In the genomic region with DNA sequence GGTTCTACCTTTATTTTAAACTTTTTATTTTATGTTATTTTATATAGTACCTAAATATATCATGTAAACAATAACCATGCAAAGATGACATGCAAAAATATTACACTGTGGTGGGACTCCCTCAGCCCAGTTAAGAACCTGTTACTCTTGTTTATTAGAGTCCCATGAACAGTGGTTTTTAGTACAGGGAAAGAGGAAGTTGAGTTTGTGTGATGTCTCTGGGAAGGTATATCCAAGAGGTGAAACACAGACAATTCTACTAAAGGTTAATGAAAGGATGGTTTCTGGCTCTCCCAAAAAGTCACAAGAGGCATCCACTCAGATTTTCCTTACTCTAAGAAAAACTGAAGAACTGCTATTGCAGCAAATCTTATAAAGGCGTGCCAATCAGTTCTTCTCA, we compare ENCODE assay signal across 31 cellular contexts. TPM values are rescaled to one million over a fixed set of nuclear protein-coding genes. Genes with fewer than 3 reads are reported as not detected.
A peak's percentile ranks its signal among the peaks of the same experiment; 100 is the strongest.
DNase-seq lines count a peak whose midpoint lies in the region; ATAC-seq, FAIRE-seq and TF ChIP-seq lines count a peak whose summit lies in the region.
"Had no signal": no experiment of that assay in that cellular context is flagged by ENCODE, and none has a peak within 500 bp of the region (broad histone marks: within the 10 kb centered on the region; RNA-seq: fewer than 3 reads in every experiment).

No MANE protein-coding gene starts in this region.

- no peaks in the 10 kb centered on the region for H3K27me3 Mint-ChIP-seq in activated CD4-positive, alpha-beta T cell treated with anti-CD3 and anti-CD28 coated beads, Interleukin-2, amount 10 ng/mL, durations not matched to agents 7 days and 5 days
- H3K27me3 Mint-ChIP-seq in dendritic cell treated with granulocyte-macrophage colony-stimulating factor and Interleukin-4, amounts not matched to agents 40 ng/mL and 50 ng/mL, for 4 days, result no peaks in the 10 kb centered on the region
- H3K27me3 Mint-ChIP-seq: stimulated activated memory B cell treated with anti-CD40 and anti-IgM and Interleukin-4, amounts not matched to agents 10 μg/mL and 1 μg/mL and 100 μg/mL, for 72 hours had no signal

- no peak overlapping the region for H3K4me3 ChIP-seq in Peyer's patch
- H3K4me3 ChIP-seq: left ventricle myocardium inferior, skin epidermis, upper lobe of left lung had no signal

- POLR2A ChIA-PET in activated CD4-positive, alpha-beta T cell treated with anti-CD3 and anti-CD28 coated beads, Interleukin-2, amount 10 ng/mL, durations not matched to agents 7 days and 5 days (lab: Charles Lee), result no interaction called here

- H3K27ac ChIP-seq in Peyer's patch, result no peak overlapping the region
- H3K27ac ChIP-seq: brain microvascular endothelial cell, left ventricle myocardium inferior, skin epidermis, upper lobe of left lung had no signal

- FAIRE-seq in GM12891 (lab: Jason Lieb, UNC), result no peak
- FAIRE-seq: islet of Langerhans had no signal

- no peak for TF ChIP-seq POLR2A in GM12891 (IDR thresholded peaks at IDR 0.05; ENCODE audit: low read depth, low read length)
- TF ChIP-seq POLR2A in Peyer's patch (IDR thresholded peaks at IDR 0.05), result no peak

- H3K9me3 ChIP-seq in Peyer's patch, result no peaks in the 10 kb centered on the region
- H3K9me3 ChIP-seq: BE2C, left ventricle myocardium inferior, upper lobe of left lung had no signal

- no peak for ATAC-seq in GM21576 (IDR thresholded peaks at IDR 0.05; ENCODE audit: unreplicated experiment)
- ATAC-seq: activated T-cell treated with anti-CD3 and anti-CD28 coated beads, Interleukin-2, amount 50 U/mL, for 4 hours; esophagus mucosa; SK-N-SH treated with all-trans-retinoic acid at 6 μM for 48 hours; stimulated activated memory B cell treated with anti-CD40 and anti-IgM and Interleukin-4, amounts not matched to agents 10 μg/mL and 1 μg/mL and 100 μg/mL, for 72 hours had no signal

- H3K36me3 Mint-ChIP-seq in activated CD4-positive, alpha-beta T cell treated with anti-CD3 and anti-CD28 coated beads, Interleukin-2, amount 10 ng/mL, durations not matched to agents 7 days and 5 days (ENCODE audit: low read depth), result peaks cover 32% of the 10 kb centered on the region
- H3K36me3 Mint-ChIP-seq in dendritic cell treated with granulocyte-macrophage colony-stimulating factor and Interleukin-4, amounts not matched to agents 40 ng/mL and 50 ng/mL, for 4 days (ENCODE audit: low read depth), result no peaks in the 10 kb centered on the region
- H3K36me3 Mint-ChIP-seq: stimulated activated memory B cell treated with anti-CD40 and anti-IgM and Interleukin-4, amounts not matched to agents 10 μg/mL and 1 μg/mL and 100 μg/mL, for 72 hours had no signal

- no peak overlapping the region for H3K4me3 Mint-ChIP-seq in activated CD4-positive, alpha-beta T cell treated with anti-CD3 and anti-CD28 coated beads, Interleukin-2, amount 10 ng/mL, durations not matched to agents 7 days and 5 days
- H3K4me3 Mint-ChIP-seq in dendritic cell treated with granulocyte-macrophage colony-stimulating factor and Interleukin-4, amounts not matched to agents 40 ng/mL and 50 ng/mL, for 4 days, result no peak overlapping the region
- H3K4me3 Mint-ChIP-seq: activated B cell treated with CpG ODN at 0.5 μM for 24 hours; activated T-cell treated with anti-CD3 and anti-CD28 coated beads, Interleukin-2, amount 50 U/mL, for 4 hours; stimulated activated memory B cell treated with anti-CD40 and anti-IgM and Interleukin-4, amounts not matched to agents 10 μg/mL and 1 μg/mL and 100 μg/mL, for 72 hours had no signal

- no peaks in the 10 kb centered on the region for H3K27me3 ChIP-seq in Peyer's patch
- H3K27me3 ChIP-seq: BE2C, brain microvascular endothelial cell, upper lobe of left lung had no signal

- H3K4me1 Mint-ChIP-seq in activated CD4-positive, alpha-beta T cell treated with anti-CD3 and anti-CD28 coated beads, Interleukin-2, amount 10 ng/mL, durations not matched to agents 7 days and 5 days, result peaks cover 60% of the 10 kb centered on the region
- peaks cover 31% of the 10 kb centered on the region for H3K4me1 Mint-ChIP-seq in dendritic cell treated with granulocyte-macrophage colony-stimulating factor and Interleukin-4, amounts not matched to agents 40 ng/mL and 50 ng/mL, for 4 days (ENCODE audit: low read depth)

- H3K4me1 ChIP-seq in Peyer's patch, result no peaks in the 10 kb centered on the region
- H3K4me1 ChIP-seq: BE2C, upper lobe of left lung had no signal

- DNase-seq in activated CD4-positive, alpha-beta T cell treated with anti-CD3 and anti-CD28 coated beads, Interleukin-2, amount 10 ng/mL, durations not matched to agents 7 days and 5 days, result no peak
- DNase-seq in activated CD4-positive, alpha-beta T cell treated with anti-CD3 and anti-CD28 coated beads for 1 hour, result no peak
- DNase-seq in GM12891 (ENCODE audit: insufficient read length, low spot score), result no peak
- DNase-seq in MV-4-11 (lab: John Stamatoyannopoulos, UW), result peak; percentile 59
- no peak for DNase-seq in 8988T
- no peak for DNase-seq in Peyer's patch
- DNase-seq: activated B cell treated with CpG ODN at 0.5 μM for 24 hours; activated naive CD4-positive, alpha-beta T cell; activated T-cell treated with anti-CD3 and anti-CD28 coated beads, Interleukin-2, amount 50 U/mL, for 4 hours; BE2C; brain microvascular endothelial cell; cerebellar nuclear complex; glutamatergic neuron; HCEC 1CT; left ventricle myocardium inferior; mesendoderm; NCI-H1092; NCI-H1694 treated with DMSO at 0.1 percent for 48 hours; NCI-H446 treated with DMSO at 0.1 percent for 48 hours; NCI-H82; substantia nigra; T-helper 9 cell; upper lobe of left lung had no signal

- CTCF ChIA-PET in activated CD4-positive, alpha-beta T cell treated with anti-CD3 and anti-CD28 coated beads, Interleukin-2, amount 10 ng/mL, durations not matched to agents 7 days and 5 days (lab: Charles Lee), result interaction anchor here (0.9 to 1.7 kb wide), 3 partner anchors 17 to 131 kb away, joined by 3 to 6 read pairs (median 3); no protein-coding TSS in a partner anchor

- H3K27ac Mint-ChIP-seq in activated CD4-positive, alpha-beta T cell treated with anti-CD3 and anti-CD28 coated beads, Interleukin-2, amount 10 ng/mL, durations not matched to agents 7 days and 5 days, result peak overlapping the region; percentile 72
- peak overlapping the region; percentile 27 for H3K27ac Mint-ChIP-seq in dendritic cell treated with granulocyte-macrophage colony-stimulating factor and Interleukin-4, amounts not matched to agents 40 ng/mL and 50 ng/mL, for 4 days
- H3K27ac Mint-ChIP-seq: activated B cell treated with CpG ODN at 0.5 μM for 24 hours; stimulated activated memory B cell treated with anti-CD40 and anti-IgM and Interleukin-4, amounts not matched to agents 10 μg/mL and 1 μg/mL and 100 μg/mL, for 72 hours had no signal

- intact Hi-C loops in dendritic cell treated with granulocyte-macrophage colony-stimulating factor and Interleukin-4, amounts not matched to agents 40 ng/mL and 50 ng/mL, for 4 days (cut with micrococcal nuclease), result no loop called here

- H3K9me3 Mint-ChIP-seq in activated CD4-positive, alpha-beta T cell treated with anti-CD3 and anti-CD28 coated beads, Interleukin-2, amount 10 ng/mL, durations not matched to agents 7 days and 5 days, result no peaks in the 10 kb centered on the region
- H3K9me3 Mint-ChIP-seq in dendritic cell treated with granulocyte-macrophage colony-stimulating factor and Interleukin-4, amounts not matched to agents 40 ng/mL and 50 ng/mL, for 4 days, result no peaks in the 10 kb centered on the region
- H3K9me3 Mint-ChIP-seq: activated B cell treated with CpG ODN at 0.5 μM for 24 hours; activated T-cell treated with anti-CD3 and anti-CD28 coated beads, Interleukin-2, amount 50 U/mL, for 4 hours; stimulated activated memory B cell treated with anti-CD40 and anti-IgM and Interleukin-4, amounts not matched to agents 10 μg/mL and 1 μg/mL and 100 μg/mL, for 72 hours had no signal

- H3K36me3 ChIP-seq in Peyer's patch, result no peaks in the 10 kb centered on the region
- H3K36me3 ChIP-seq: BE2C, brain microvascular endothelial cell, left ventricle myocardium inferior, upper lobe of left lung had no signal

- TF ChIP-seq CTCF in Peyer's patch (IDR thresholded peaks at IDR 0.05), result no peak

TF ChIP-seq in GM12891, 5 proteins besides CTCF, POLR2A, EP300 and RAD21:
- TF ChIP-seq TAF1 (IDR thresholded peaks at IDR 0.05; ENCODE audit: low read depth, low read length) (no peak), SPI1 (IDR thresholded peaks at IDR 0.05; ENCODE audit: low read depth, low read length) (0 out of 2 replicates have a peak, but pooled peaks have one; percentile 11)

RNA-seq across cellular contexts. Expression of a gene that starts 20.0 kb away (rescaled TPM):
- 10 to 100 TPM; 47.8 to 49.6 TPM for total RNA-seq in activated CD4-positive, alpha-beta T cell treated with anti-CD3 and anti-CD28 coated beads, Interleukin-2, amount 10 ng/mL, durations not matched to agents 7 days and 5 days
- 5.7 TPM for polyA plus RNA-seq in GM12891 (2012; ENCODE audit: low read depth, missing spikeins)
- total RNA-seq in Peyer's patch, result 10 to 100 TPM in 1 of 4 donors, 1 to 10 TPM in 3; 6.5 to 15.5 (median 9.1) TPM
- total RNA-seq: dermis microvascular lymphatic vessel endothelial cell had no signal
